Comparison of ENCODE assay signal across 8 cellular contexts in the genomic region with DNA sequence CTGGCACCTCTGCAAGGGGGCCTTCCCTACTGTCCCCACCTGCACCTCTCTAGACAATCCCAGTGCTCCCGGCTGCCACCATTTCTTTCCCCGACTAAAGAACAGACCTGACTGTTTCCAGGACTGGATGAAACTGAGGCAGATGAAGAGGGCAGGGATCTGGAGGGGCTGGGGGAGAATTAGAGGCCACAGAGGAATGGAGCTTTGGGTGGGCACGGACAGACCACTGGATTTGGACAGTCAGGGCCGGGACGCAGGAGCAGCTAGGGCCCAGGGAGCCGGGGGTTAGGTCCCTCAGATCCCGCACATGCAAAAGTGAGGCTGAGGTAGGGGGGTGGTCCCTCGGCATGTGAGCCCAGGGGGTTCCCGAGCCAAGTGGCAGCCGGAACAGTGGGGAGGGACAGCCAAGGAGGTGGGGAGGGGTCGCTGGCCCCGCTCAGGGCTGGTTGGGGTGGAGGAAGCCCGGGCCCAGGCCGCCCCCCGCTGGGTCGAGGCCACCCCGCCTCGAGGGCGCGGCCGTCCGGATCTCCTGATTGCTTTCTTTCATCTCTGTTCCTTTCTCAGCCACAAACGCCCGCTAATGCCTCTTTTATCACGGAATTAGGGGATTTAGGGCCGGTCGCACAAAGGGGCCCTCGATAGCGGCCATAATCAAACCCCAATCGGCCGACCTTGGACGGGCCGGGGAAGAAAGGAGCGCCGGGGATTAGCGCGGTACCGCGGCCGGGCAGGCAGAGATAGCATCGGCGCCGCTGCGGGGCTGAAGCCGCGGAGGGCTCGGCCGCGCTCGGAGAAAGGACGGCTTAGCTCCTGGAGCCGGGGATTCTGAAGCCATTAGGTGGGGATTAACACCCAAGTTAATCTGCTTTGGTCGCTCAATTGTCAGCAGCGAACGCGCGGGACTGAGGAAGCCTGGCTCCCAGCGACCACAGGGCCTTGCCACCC. TPM values are rescaled to one million over a fixed set of nuclear protein-coding genes. Genes with fewer than 3 reads are reported as not detected.
DNase-seq lines count a peak whose midpoint lies in the region; ATAC-seq and TF ChIP-seq lines count a peak whose summit lies in the region.
"Had no signal": no experiment of that assay in that cellular context is flagged by ENCODE, and none has a peak within 500 bp of the region (broad histone marks: within the 10 kb centered on the region; RNA-seq: fewer than 3 reads in every experiment).

No MANE protein-coding gene starts in this region.

- WGBS in esophagus squamous epithelium, 2 donors, result 4 to 20% methylated on average over 1 to 31 of the region's 58 CpGs
- 5 to 7% methylated on average over 58 of the region's 58 CpGs for WGBS in sigmoid colon, 2 donors

- H3K27ac ChIP-seq in SJCRH30 (no peak overlapping the region), esophagus squamous epithelium (no peak overlapping the region), sigmoid colon (peak overlapping the region in 1 of 4 donors; percentile 6)

- no peak for ATAC-seq in HG03139 (IDR thresholded peaks at IDR 0.05; ENCODE audit: unreplicated experiment)

- DNase-seq in G401 (ENCODE audit: low spot score) (peak; percentile 5), SJCRH30 (no peak), esophagus squamous epithelium (lab: John Stamatoyannopoulos, UW) (no peak), sigmoid colon (no peak), NCI-H2107 (lab: John Stamatoyannopoulos, UW) (no peak), SK-N-DZ (ENCODE audit: low spot score) (no peak)
- DNase-seq: NCI-H345 had no signal

- TF ChIP-seq CTCF in esophagus squamous epithelium (IDR thresholded peaks at IDR 0.05) (no peak), sigmoid colon (IDR thresholded peaks at IDR 0.05) (no peak)

- no peaks in the 10 kb centered on the region for H3K9me3 ChIP-seq in SJCRH30 (replicated peaks)
- H3K9me3 ChIP-seq in esophagus squamous epithelium, result no peaks in the 10 kb centered on the region
- no peaks in the 10 kb centered on the region for H3K9me3 ChIP-seq in sigmoid colon

- H3K4me1 ChIP-seq in SJCRH30, result peaks cover 7% of the 10 kb centered on the region; the same call in 1 of the 2 replicates
- H3K4me1 ChIP-seq in esophagus squamous epithelium, result peaks cover 33 to 50% (median 41%) of the 10 kb centered on the region in 3 donors
- H3K4me1 ChIP-seq in sigmoid colon, result peaks cover 0 to 47% (median 44%) of the 10 kb centered on the region in 4 donors

- intact Hi-C loops in esophagus squamous epithelium (cut with DNase I) (no loop called here), sigmoid colon (cut with DNase I) (no loop called here)

- in situ Hi-C loops in G401 (cut with HindIII; ENCODE audit: low sequenced_read_pairs), result no loop called here

- TF ChIP-seq EP300 in sigmoid colon (IDR thresholded peaks at IDR 0.05), result no peak

- no peaks in the 10 kb centered on the region for H3K36me3 ChIP-seq in SJCRH30
- H3K36me3 ChIP-seq in esophagus squamous epithelium, result no peaks in the 10 kb centered on the region
- H3K36me3 ChIP-seq in sigmoid colon, result no peaks in the 10 kb centered on the region

- peaks cover 5% of the 10 kb centered on the region; the same call in 1 of the 2 replicates for H3K27me3 ChIP-seq in SJCRH30
- peaks cover 3 to 63% (median 11%) of the 10 kb centered on the region in 4 donors for H3K27me3 ChIP-seq in esophagus squamous epithelium
- peaks cover 7 to 50% (median 37%) of the 10 kb centered on the region in 3 donors for H3K27me3 ChIP-seq in sigmoid colon

- H3K4me3 ChIP-seq in SJCRH30, result peak overlapping the region; percentile 17; the same call in 1 of the 2 replicates
- peak overlapping the region in 3 of 4 donors; percentile 29 to 51 (median 35) for H3K4me3 ChIP-seq in esophagus squamous epithelium
- H3K4me3 ChIP-seq in sigmoid colon, result peak overlapping the region in 3 of 4 donors; percentile 20 to 40 (median 21)

- no peak for TF ChIP-seq POLR2A in esophagus squamous epithelium (IDR thresholded peaks at IDR 0.05)
- TF ChIP-seq POLR2A in sigmoid colon (IDR thresholded peaks at IDR 0.05), result no peak

RNA-seq across cellular contexts. Expression of gene SLC25A1, which starts 9.3 kb away (rescaled TPM):
- total RNA-seq in G401 (2014; rRNA removed; shearing (Covaris generic)), result 154 and 198 TPM in 2 replicates
- total RNA-seq in SJCRH30 (2014; rRNA removed; shearing (Covaris generic)), result 34.5 and 38.7 TPM in 2 replicates
- 10 to 100 TPM; 49.2 to 68.0 (median 57.3) TPM for total RNA-seq in esophagus squamous epithelium
- 10 to 100 TPM; 28.2 to 45.3 (median 33.4) TPM for total RNA-seq in sigmoid colon
- polyA plus RNA-seq in sigmoid colon, result 100 to 1,000 TPM in 2 of 3 donors, 10 to 100 TPM in 1; 72.1 to 146 (median 119) TPM
- polyA plus RNA-seq in SK-N-DZ (2014; cell fraction: cytosol; rRNA removed), result 122 and 132 TPM in 2 replicates
- polyA plus RNA-seq in SK-N-DZ (2014; cell fraction: nucleus; rRNA removed), result 128 and 158 TPM in 2 replicates

RNA-seq across cellular contexts. Expression of gene GSC2, which starts 19.2 kb away (rescaled TPM):
- total RNA-seq in G401 (2014; rRNA removed; shearing (Covaris generic)), result 0.44 TPM in 1 of 2 replicates, not detected in the other
- not detected in 2 replicates for total RNA-seq in SJCRH30 (2014; rRNA removed; shearing (Covaris generic))
- total RNA-seq in esophagus squamous epithelium, result not detected
- total RNA-seq in sigmoid colon, result not detected
- polyA plus RNA-seq in sigmoid colon, result not detected
- not detected in 2 replicates for polyA plus RNA-seq in SK-N-DZ (2014; cell fraction: cytosol; rRNA removed)
- not detected in 2 replicates for polyA plus RNA-seq in SK-N-DZ (2014; cell fraction: nucleus; rRNA removed)

RNA-seq across cellular contexts. Expression of gene ESS2, which starts 24.8 kb away (rescaled TPM):
- total RNA-seq in G401 (2014; rRNA removed; shearing (Covaris generic)), result 28.7 and 39.0 TPM in 2 replicates
- total RNA-seq in SJCRH30 (2014; rRNA removed; shearing (Covaris generic)), result 10.4 and 12.0 TPM in 2 replicates
- total RNA-seq in esophagus squamous epithelium (10 to 100 TPM in 2 of 4 donors, 1 to 10 TPM in 2; 7.8 to 12.4 (median 10.4) TPM), sigmoid colon (10 to 100 TPM; 12.9 to 15.5 (median 14.0) TPM)
- polyA plus RNA-seq in sigmoid colon, result 10 to 100 TPM in 1 of 3 donors, 1 to 10 TPM in 2; 7.2 to 12.9 (median 7.4) TPM
- polyA plus RNA-seq in SK-N-DZ (2014; cell fraction: cytosol; rRNA removed), result 23.4 and 31.1 TPM in 2 replicates
- polyA plus RNA-seq in SK-N-DZ (2014; cell fraction: nucleus; rRNA removed), result 18.7 and 31.3 TPM in 2 replicates

RNA-seq across cellular contexts. Expression of gene TSSK2, which starts 38.2 kb away (rescaled TPM):
- total RNA-seq in G401 (2014; rRNA removed; shearing (Covaris generic)), result not detected in 2 replicates
- total RNA-seq in SJCRH30 (2014; rRNA removed; shearing (Covaris generic)), result not detected in 2 replicates
- total RNA-seq in esophagus squamous epithelium (under 1 TPM in 1 of 4 donors, not detected in 3; 0.18 TPM), sigmoid colon (not detected)
- under 1 TPM in 1 of 3 donors, not detected in 2; 0.12 TPM for polyA plus RNA-seq in sigmoid colon
- not detected in 2 replicates for polyA plus RNA-seq in SK-N-DZ (2014; cell fraction: cytosol; rRNA removed)
- not detected in 2 replicates for polyA plus RNA-seq in SK-N-DZ (2014; cell fraction: nucleus; rRNA removed)

RNA-seq across cellular contexts. Expression of gene DGCR2, which starts 47.1 kb away (rescaled TPM):
- total RNA-seq in G401 (2014; rRNA removed; shearing (Covaris generic)), result 56.6 and 59.9 TPM in 2 replicates
- 27.6 and 29.3 TPM in 2 replicates for total RNA-seq in SJCRH30 (2014; rRNA removed; shearing (Covaris generic))
- 10 to 100 TPM; 42.5 to 75.2 (median 50.8) TPM for total RNA-seq in esophagus squamous epithelium
- total RNA-seq in sigmoid colon, result 10 to 100 TPM; 25.5 to 36.8 (median 32.7) TPM
- 10 to 100 TPM in 2 of 3 donors, 1 to 10 TPM in 1; 7.2 to 68.7 (median 11.8) TPM for polyA plus RNA-seq in sigmoid colon
- 45.5 and 48.0 TPM in 2 replicates for polyA plus RNA-seq in SK-N-DZ (2014; cell fraction: cytosol; rRNA removed)
- polyA plus RNA-seq in SK-N-DZ (2014; cell fraction: nucleus; rRNA removed), result 33.5 and 34.4 TPM in 2 replicates
